ENCODE assay signal across 18 cellular contexts in genomic region chr5:132008961-132009680, GRCh38. TPM values are rescaled to one million over a fixed set of nuclear protein-coding genes. Genes with fewer than 3 reads are reported as not detected.
DNase-seq lines count a peak whose midpoint lies in the region; ATAC-seq and TF ChIP-seq lines count a peak whose summit lies in the region.
"Had no signal": no experiment of that assay in that cellular context is flagged by ENCODE, and none has a peak within 500 bp of the region (broad histone marks: within the 10 kb centered on the region; RNA-seq: fewer than 3 reads in every experiment).

No MANE protein-coding gene starts in this region.

- peaks cover 11% of the 10 kb centered on the region for H3K4me1 ChIP-seq in body of pancreas

- ATAC-seq in activated CD8-positive, alpha-beta T cell treated with anti-CD3 and anti-CD28 coated beads, Interleukin-2, amount 10 ng/mL, durations not matched to agents 7 days and 5 days: no peak
- ATAC-seq in activated CD8-positive, alpha-beta T cell treated with anti-CD3 and anti-CD28 coated beads for 36 hours: no peak
- ATAC-seq in HG02885 (IDR thresholded peaks at IDR 0.05; ENCODE audit: poor library complexity, unreplicated experiment): peak; percentile 31
- no peak for ATAC-seq in body of pancreas
- no peak for ATAC-seq in HG03432 (IDR thresholded peaks at IDR 0.05; ENCODE audit: unreplicated experiment)

- no peaks in the 10 kb centered on the region for H3K9me3 Mint-ChIP-seq in activated CD8-positive, alpha-beta T cell treated with anti-CD3 and anti-CD28 coated beads, Interleukin-2, amount 10 ng/mL, durations not matched to agents 7 days and 5 days (ENCODE audit: insufficient read depth)
- H3K9me3 Mint-ChIP-seq in activated CD8-positive, alpha-beta T cell treated with anti-CD3 and anti-CD28 coated beads for 36 hours: no peaks in the 10 kb centered on the region
- no peaks in the 10 kb centered on the region for H3K9me3 Mint-ChIP-seq in T-helper 2 cell treated with Interferon-gamma antibody and Interleukin-4, amounts not matched to agents 5 μg/mL and 100 μg/mL, for 36 hours
- H3K9me3 Mint-ChIP-seq: nephron, type B pancreatic cell had no signal

- no peak for DNase-seq in activated CD8-positive, alpha-beta T cell treated with anti-CD3 and anti-CD28 coated beads, Interleukin-2, amount 10 ng/mL, durations not matched to agents 7 days and 5 days
- no peak for DNase-seq in activated CD8-positive, alpha-beta T cell treated with anti-CD3 and anti-CD28 coated beads for 36 hours
- DNase-seq in body of pancreas (peak in 3 of 4 donors; percentile 4 to 60 (median 41)), occipital lobe (lab: John Stamatoyannopoulos, UW) (peak; percentile 42), HuH-7.5 (ENCODE audit: low spot score) (no peak)
- DNase-seq in T-helper 2 cell treated with Interferon-gamma antibody and Interleukin-4, amounts not matched to agents 5 μg/mL and 100 μg/mL, for 36 hours (ENCODE audit: low spot score): no peak
- DNase-seq: activated CD4-positive, CD25-positive, alpha-beta regulatory T cell treated with anti-CD3 and anti-CD28 coated beads, Interleukin-2, amount 50 U/mL, for 72 hours; EL; foreskin fibroblast; kidney glomerular epithelial cell; MM.1S; NCI-H748 treated with DMSO at 0.1 percent for 48 hours had no signal

- H3K27me3 ChIP-seq in body of pancreas: no peaks in the 10 kb centered on the region

- no peaks in the 10 kb centered on the region for H3K36me3 ChIP-seq in body of pancreas (replicated peaks in 1 of 2; ENCODE audit: insufficient read depth in 1 of 2, low read depth in 2 of 2)

- H3K27ac Mint-ChIP-seq in activated CD8-positive, alpha-beta T cell treated with anti-CD3 and anti-CD28 coated beads, Interleukin-2, amount 10 ng/mL, durations not matched to agents 7 days and 5 days: peak overlapping the region; percentile 23
- H3K27ac Mint-ChIP-seq in activated CD8-positive, alpha-beta T cell treated with anti-CD3 and anti-CD28 coated beads for 36 hours: no peak overlapping the region
- no peak overlapping the region for H3K27ac Mint-ChIP-seq in T-helper 2 cell treated with Interferon-gamma antibody and Interleukin-4, amounts not matched to agents 5 μg/mL and 100 μg/mL, for 36 hours
- H3K27ac Mint-ChIP-seq: nephron, type B pancreatic cell had no signal

- POLR2A ChIA-PET in activated CD8-positive, alpha-beta T cell treated with anti-CD3 and anti-CD28 coated beads, Interleukin-2, amount 10 ng/mL, durations not matched to agents 7 days and 5 days (lab: Charles Lee): no interaction called here
- POLR2A ChIA-PET in activated CD8-positive, alpha-beta T cell treated with anti-CD3 and anti-CD28 coated beads for 36 hours (lab: Charles Lee): interaction anchor here (1.6 kb wide), 1 partner anchor 12 kb away, joined by 5 read pairs; no protein-coding TSS in a partner anchor

- no peaks in the 10 kb centered on the region for H3K9me3 ChIP-seq in body of pancreas

- H3K4me3 ChIP-seq in body of pancreas: no peak overlapping the region
- H3K4me3 ChIP-seq: SK-N-MC had no signal

- peaks cover 44% of the 10 kb centered on the region for H3K27me3 Mint-ChIP-seq in activated CD8-positive, alpha-beta T cell treated with anti-CD3 and anti-CD28 coated beads, Interleukin-2, amount 10 ng/mL, durations not matched to agents 7 days and 5 days (ENCODE audit: low read depth)
- H3K27me3 Mint-ChIP-seq in activated CD8-positive, alpha-beta T cell treated with anti-CD3 and anti-CD28 coated beads for 36 hours: peaks cover 25% of the 10 kb centered on the region
- peaks cover 49% of the 10 kb centered on the region for H3K27me3 Mint-ChIP-seq in T-helper 2 cell treated with Interferon-gamma antibody and Interleukin-4, amounts not matched to agents 5 μg/mL and 100 μg/mL, for 36 hours (ENCODE audit: low read depth)

- CTCF ChIA-PET in activated CD8-positive, alpha-beta T cell treated with anti-CD3 and anti-CD28 coated beads, Interleukin-2, amount 10 ng/mL, durations not matched to agents 7 days and 5 days (lab: Charles Lee): interaction anchor here (0.7 to 6.9 kb wide), 13 partner anchors 11 to 539 kb away, joined by 3 to 169 read pairs (median 6); no protein-coding TSS in a partner anchor
- CTCF ChIA-PET in activated CD8-positive, alpha-beta T cell treated with anti-CD3 and anti-CD28 coated beads for 36 hours (lab: Charles Lee): interaction anchor here (1.0 to 7.2 kb wide), 12 partner anchors 11 to 586 kb away, joined by 3 to 143 read pairs (median 8); partner anchors contain the start of gene IL3

- no peak for TF ChIP-seq POLR2A in body of pancreas (IDR thresholded peaks at IDR 0.05)

- TF ChIP-seq CTCF in activated CD8-positive, alpha-beta T cell treated with anti-CD3 and anti-CD28 coated beads for 36 hours (IDR thresholded peaks at IDR 0.05): no peak
- TF ChIP-seq CTCF in body of pancreas (IDR thresholded peaks at IDR 0.05): no peak

- WGBS in body of pancreas, 2 donors: 45 to 65% methylated on average over 2 to 5 of the region's 5 CpGs

- peaks cover 38% of the 10 kb centered on the region for H3K4me1 Mint-ChIP-seq in activated CD8-positive, alpha-beta T cell treated with anti-CD3 and anti-CD28 coated beads, Interleukin-2, amount 10 ng/mL, durations not matched to agents 7 days and 5 days (ENCODE audit: low read depth)
- peaks cover 21% of the 10 kb centered on the region for H3K4me1 Mint-ChIP-seq in activated CD8-positive, alpha-beta T cell treated with anti-CD3 and anti-CD28 coated beads for 36 hours (ENCODE audit: low read depth)
- H3K4me1 Mint-ChIP-seq in T-helper 2 cell treated with Interferon-gamma antibody and Interleukin-4, amounts not matched to agents 5 μg/mL and 100 μg/mL, for 36 hours (ENCODE audit: low read depth): peaks cover 25% of the 10 kb centered on the region
- H3K4me1 Mint-ChIP-seq: nephron had no signal

- H3K36me3 Mint-ChIP-seq in activated CD8-positive, alpha-beta T cell treated with anti-CD3 and anti-CD28 coated beads, Interleukin-2, amount 10 ng/mL, durations not matched to agents 7 days and 5 days (ENCODE audit: low read depth): no peaks in the 10 kb centered on the region
- H3K36me3 Mint-ChIP-seq in activated CD8-positive, alpha-beta T cell treated with anti-CD3 and anti-CD28 coated beads for 36 hours (ENCODE audit: low read depth): no peaks in the 10 kb centered on the region
- no peaks in the 10 kb centered on the region for H3K36me3 Mint-ChIP-seq in T-helper 2 cell treated with Interferon-gamma antibody and Interleukin-4, amounts not matched to agents 5 μg/mL and 100 μg/mL, for 36 hours (ENCODE audit: low read depth)
- H3K36me3 Mint-ChIP-seq: type B pancreatic cell had no signal

- no peak overlapping the region for H3K27ac ChIP-seq in body of pancreas
- H3K27ac ChIP-seq: SK-N-MC had no signal

- intact Hi-C loops in activated CD8-positive, alpha-beta T cell treated with anti-CD3 and anti-CD28 coated beads for 36 hours (cut with micrococcal nuclease): loop anchor here (10.0 kb wide), 1 partner anchor 584 kb away; no protein-coding TSS in a partner anchor
- intact Hi-C loops in body of pancreas (cut with DNase I): loop anchor here (5.0 to 10.0 kb wide), 2 partner anchors 194 to 422 kb away; no protein-coding TSS in a partner anchor

- H3K4me3 Mint-ChIP-seq in activated CD8-positive, alpha-beta T cell treated with anti-CD3 and anti-CD28 coated beads, Interleukin-2, amount 10 ng/mL, durations not matched to agents 7 days and 5 days: no peak overlapping the region
- H3K4me3 Mint-ChIP-seq in activated CD8-positive, alpha-beta T cell treated with anti-CD3 and anti-CD28 coated beads for 36 hours: no peak overlapping the region
- H3K4me3 Mint-ChIP-seq in T-helper 2 cell treated with Interferon-gamma antibody and Interleukin-4, amounts not matched to agents 5 μg/mL and 100 μg/mL, for 36 hours: no peak overlapping the region
- H3K4me3 Mint-ChIP-seq: type B pancreatic cell had no signal

RNA-seq across cellular contexts. Expression of gene ACSL6, which starts 2.3 kb away (rescaled TPM):
- 10 to 100 TPM; 20.8 to 21.5 TPM for total RNA-seq in activated CD8-positive, alpha-beta T cell treated with anti-CD3 and anti-CD28 coated beads, Interleukin-2, amount 10 ng/mL, durations not matched to agents 7 days and 5 days
- 1 to 10 TPM; 3.3 to 4.7 TPM for total RNA-seq in activated CD8-positive, alpha-beta T cell treated with anti-CD3 and anti-CD28 coated beads for 36 hours
- total RNA-seq in body of pancreas (1 to 10 TPM; 2.0 to 2.1 TPM), occipital lobe (32.9 TPM)

RNA-seq across cellular contexts. Expression of gene IL3, which starts 51.3 kb away (rescaled TPM):
- total RNA-seq in activated CD8-positive, alpha-beta T cell treated with anti-CD3 and anti-CD28 coated beads, Interleukin-2, amount 10 ng/mL, durations not matched to agents 7 days and 5 days: not detected
- total RNA-seq in activated CD8-positive, alpha-beta T cell treated with anti-CD3 and anti-CD28 coated beads for 36 hours: under 1 TPM; 0.25 to 0.98 TPM
- total RNA-seq in body of pancreas (not detected), occipital lobe (not detected)
- total RNA-seq: dermis microvascular lymphatic vessel endothelial cell had no signal

Comparison
In these comparisons a context has a peak if more than half of its experiments do, and no peak if none do; other contexts are left out.
1. DNase-seq: peak in body of pancreas (3 of 4) and occipital lobe (single experiment); none in activated CD8-positive, alpha-beta T cell treated with anti-CD3 and anti-CD28 coated beads, Interleukin-2, amount 10 ng/mL, durations not matched to agents 7 days and 5 days (single experiment), activated CD8-positive, alpha-beta T cell treated with anti-CD3 and anti-CD28 coated beads for 36 hours (single experiment), T-helper 2 cell treated with Interferon-gamma antibody and Interleukin-4, amounts not matched to agents 5 μg/mL and 100 μg/mL, for 36 hours (single experiment) and HuH-7.5 (single experiment).